1 cellular context compared by ENCODE assay signal in genomic region chr6:116327803-116328527, GRCh38.
TF ChIP-seq lines count a peak whose summit lies in the region.

No MANE protein-coding gene starts in this region.

TF ChIP-seq in IMR-90, 13 proteins besides CTCF, POLR2A, EP300 and RAD21:
- TF ChIP-seq MXI1 (IDR thresholded peaks at IDR 0.05; ENCODE audit: borderline replicate concordance, low read depth, low read length) = no peak
- no peak for TF ChIP-seq FOS (IDR thresholded peaks at IDR 0.05; ENCODE audit: low read depth, low read length)
- TF ChIP-seq RCOR1 (IDR thresholded peaks at IDR 0.05; ENCODE audit: insufficient replicate concordance, low read length) = no peak
- TF ChIP-seq USF2 (IDR thresholded peaks at IDR 0.05; ENCODE audit: low read depth, low read length) = no peak
- no peak for TF ChIP-seq CHD1 (IDR thresholded peaks at IDR 0.05; ENCODE audit: low read depth, low read length)
- no peak for TF ChIP-seq CEBPB (IDR thresholded peaks at IDR 0.05; ENCODE audit: low read depth, low read length)
- no peak for TF ChIP-seq NFE2L2 (IDR thresholded peaks at IDR 0.05; ENCODE audit: low read depth, low read length)
- no peak for TF ChIP-seq RFX5 (IDR thresholded peaks at IDR 0.05; ENCODE audit: low read depth, low read length)
- TF ChIP-seq BHLHE40 (IDR thresholded peaks at IDR 0.05; ENCODE audit: low read depth, low read length) = no peak
- TF ChIP-seq MAFK (IDR thresholded peaks at IDR 0.05; ENCODE audit: low read depth, low read length) = no peak
- no peak for TF ChIP-seq ELK1 (IDR thresholded peaks at IDR 0.05; ENCODE audit: borderline replicate concordance, low read depth, low read length)
- TF ChIP-seq MAZ (IDR thresholded peaks at IDR 0.05; ENCODE audit: borderline replicate concordance, low read depth, low read length) = no peak
- no peak for TF ChIP-seq SMC3 (IDR thresholded peaks at IDR 0.05; ENCODE audit: low read depth, low read length)
TF ChIP-seq in IMR-90: peak in this region for 0.
